In the genomic region with DNA sequence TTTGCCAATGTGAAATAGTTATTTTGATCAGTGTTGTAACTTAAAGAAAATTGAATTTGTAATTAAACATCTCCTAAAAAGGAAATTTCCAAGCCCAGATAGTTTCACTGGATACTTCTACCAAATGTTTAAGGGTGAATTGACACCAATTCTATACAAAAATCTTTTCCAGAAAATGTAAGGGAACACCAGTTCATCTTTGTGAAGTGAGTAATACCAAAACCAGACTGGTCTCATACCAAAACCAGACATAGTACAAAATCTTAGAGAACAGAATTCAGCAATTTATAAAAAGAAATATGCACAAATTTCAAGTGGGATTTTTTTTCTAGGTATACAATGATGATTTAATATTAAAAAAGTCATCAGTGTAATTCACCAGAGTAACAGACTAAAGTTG, we compare ENCODE assay signal across 25 cellular contexts.
"Had no signal": no experiment of that assay in that cellular context is flagged by ENCODE, and none has a peak within 500 bp of the region (broad histone marks: within the 10 kb centered on the region; RNA-seq: fewer than 3 reads in every experiment).

No MANE protein-coding gene starts in this region.

- H2AFZ ChIP-seq: hepatocyte had no signal

- H3K9me3 ChIP-seq: gastrocnemius medialis, mucosa of descending colon, neutrophil, pancreas, testis had no signal

- H3K27me3 ChIP-seq: gastrocnemius medialis, heart left ventricle, hepatocyte, neutrophil, pancreas, right lobe of liver, testis, tibial artery had no signal

- H3K4me3 ChIP-seq: gastrocnemius medialis, heart left ventricle, hepatocyte, mucosa of descending colon, pancreas, right lobe of liver, testis, tibial artery had no signal

- H3K4me2 ChIP-seq: hepatocyte had no signal

- H3K27ac ChIP-seq: gastrocnemius medialis, heart left ventricle, hepatocyte, neutrophil, pancreas, right lobe of liver, testis, tibial artery had no signal

- H3K4me1 Mint-ChIP-seq: mesothelial cell of epicardium; naive B cell; neural crest cell; stimulated activated memory B cell treated with anti-CD40 and anti-IgM and Interleukin-4, amounts not matched to agents 10 μg/mL and 1 μg/mL and 100 μg/mL, for 72 hours had no signal

- ATAC-seq: gastrocnemius medialis; heart left ventricle; left lobe of liver; mucosa of descending colon; natural killer cell treated with Interleukin-12 subunit alpha and Interleukin-12 subunit beta and Interleukin-15 and Interleukin-18, amount 100 ng/mL, for 72 hours; pancreas; right lobe of liver; stimulated activated naive CD8-positive, alpha-beta T cell treated with anti-CD3 and anti-CD28 coated beads, Interleukin-15, Interleukin-2, amounts not matched to agents 100 U/mL and 50 U/mL, for 24 hours had no signal

- H3K36me3 ChIP-seq: gastrocnemius medialis, heart left ventricle, neutrophil, pancreas, right lobe of liver, tibial artery had no signal

- H3K36me3 Mint-ChIP-seq: mesothelial cell of epicardium; stimulated activated memory B cell treated with anti-CD40 and anti-IgM and Interleukin-4, amounts not matched to agents 10 μg/mL and 1 μg/mL and 100 μg/mL, for 72 hours; type B pancreatic cell had no signal

- H3K27ac Mint-ChIP-seq: mesothelial cell of epicardium; naive B cell; natural killer cell treated with Interleukin-12 subunit alpha and Interleukin-12 subunit beta and Interleukin-15 and Interleukin-18, amount 100 ng/mL, for 72 hours; progenitor cell of endocrine pancreas; stimulated activated memory B cell treated with anti-CD40 and anti-IgM and Interleukin-4, amounts not matched to agents 10 μg/mL and 1 μg/mL and 100 μg/mL, for 72 hours; type B pancreatic cell had no signal

- H3K4me1 ChIP-seq: gastrocnemius medialis, heart left ventricle, pancreas, right lobe of liver, testis had no signal

- H3K79me2 ChIP-seq: hepatocyte had no signal

- DNase-seq: cortex of kidney; effector CD4-positive, alpha-beta T cell; foreskin fibroblast; gastrocnemius medialis; heart left ventricle; kidney; mesenchymal stem cell; mucosa of descending colon; naive B cell; pancreas; right lobe of liver; stimulated activated CD4-positive, alpha-beta T cell treated with anti-CD3 and anti-CD28 coated beads, Interleukin-4, amount 100 ng/mL, for 4 hours; stimulated activated naive CD8-positive, alpha-beta T cell treated with anti-CD3 and anti-CD28 coated beads, Interleukin-15, Interleukin-2, amounts not matched to agents 100 U/mL and 50 U/mL, for 24 hours; substantia nigra; testis; tibial artery had no signal

- H3K27me3 Mint-ChIP-seq: type B pancreatic cell had no signal

- H3K4me3 Mint-ChIP-seq: mesothelial cell of epicardium; naive B cell; natural killer cell treated with Interleukin-12 subunit alpha and Interleukin-12 subunit beta and Interleukin-15 and Interleukin-18, amount 100 ng/mL, for 72 hours; neural crest cell; stimulated activated memory B cell treated with anti-CD40 and anti-IgM and Interleukin-4, amounts not matched to agents 10 μg/mL and 1 μg/mL and 100 μg/mL, for 72 hours; type B pancreatic cell had no signal

- H3K9me3 Mint-ChIP-seq: natural killer cell treated with Interleukin-12 subunit alpha and Interleukin-12 subunit beta and Interleukin-15 and Interleukin-18, amount 100 ng/mL, for 72 hours had no signal
